Comparison of ENCODE assay signal across 14 cellular contexts in genomic region chr2:55097083-55097461, GRCh38. TPM values are rescaled to one million over a fixed set of nuclear protein-coding genes. Genes with fewer than 3 reads are reported as not detected.
DNase-seq lines count a peak whose midpoint lies in the region; ATAC-seq and TF ChIP-seq lines count a peak whose summit lies in the region.
"Had no signal": no experiment of that assay in that cellular context is flagged by ENCODE, and none has a peak within 500 bp of the region (broad histone marks: within the 10 kb centered on the region; RNA-seq: fewer than 3 reads in every experiment).

No MANE protein-coding gene starts in this region.

- H3K4me3 ChIP-seq in muscle layer of colon (ENCODE audit: low read depth in 1 of 2, low read length in 2 of 2), result no peak overlapping the region
- H3K4me3 ChIP-seq in thoracic aorta, result no peak overlapping the region
- no peak overlapping the region for H3K4me3 ChIP-seq in endodermal cell (ENCODE audit: low read length)

- no peaks in the 10 kb centered on the region for H3K27me3 ChIP-seq in muscle layer of colon (ENCODE audit: control insufficient read depth in 1 of 2, insufficient read depth in 2 of 2, low read length in 2 of 2)
- H3K27me3 ChIP-seq in thoracic aorta (replicated peaks; ENCODE audit: insufficient read depth), result no peaks in the 10 kb centered on the region
- no peaks in the 10 kb centered on the region for H3K27me3 ChIP-seq in endodermal cell (ENCODE audit: control insufficient read depth, insufficient read depth, low read length, poor library complexity, severe bottlenecking)

- no peaks in the 10 kb centered on the region for H3K9me3 Mint-ChIP-seq in endodermal cell
- H3K9me3 Mint-ChIP-seq: activated B cell treated with CpG ODN at 0.5 μM for 24 hours; CD4-positive, alpha-beta T cell had no signal

- no peaks in the 10 kb centered on the region for H3K36me3 Mint-ChIP-seq in endodermal cell (ENCODE audit: low read depth)

- TF ChIP-seq CTCF in thoracic aorta (IDR thresholded peaks at IDR 0.05) (no peak), endodermal cell (conservative IDR thresholded peaks at IDR 0.05) (no peak)

- ATAC-seq in thoracic aorta (ENCODE audit: insufficient number of reproducible peaks, low FRiP score, low read depth) (no peak), GM21576 (IDR thresholded peaks at IDR 0.05; ENCODE audit: unreplicated experiment) (no peak)
- ATAC-seq: activated CD8-positive, alpha-beta memory T cell treated with anti-CD3 and anti-CD28 coated beads, Interleukin-2, amount 10 ng/mL, durations not matched to agents 7 days and 5 days; esophagus mucosa had no signal

- no peaks in the 10 kb centered on the region for H3K27me3 Mint-ChIP-seq in endodermal cell (ENCODE audit: insufficient read depth)
- H3K27me3 Mint-ChIP-seq: activated B cell treated with CpG ODN at 0.5 μM for 24 hours; activated CD8-positive, alpha-beta memory T cell treated with anti-CD3 and anti-CD28 coated beads, Interleukin-2, amount 10 ng/mL, durations not matched to agents 7 days and 5 days; CD4-positive, alpha-beta T cell had no signal

- peak; percentile 30 for DNase-seq in M059J (ENCODE audit: low read depth)
- DNase-seq in caudate nucleus (lab: John Stamatoyannopoulos, UW), result no peak
- no peak for DNase-seq in thoracic aorta (ENCODE audit: low spot score)
- no peak for DNase-seq in ACHN
- no peak for DNase-seq in endodermal cell
- DNase-seq: activated B cell treated with CpG ODN at 0.5 μM for 24 hours; activated CD8-positive, alpha-beta memory T cell treated with anti-CD3 and anti-CD28 coated beads, Interleukin-2, amount 10 ng/mL, durations not matched to agents 7 days and 5 days; activated naive CD4-positive, alpha-beta T cell treated with Interleukin-2 at 50 U/mL for 16 hours; CD4-positive, alpha-beta T cell; GDM1; occipital lobe had no signal

- WGBS in endodermal cell (ENCODE audit: insufficient coverage in 1 of 2, insufficient read length in 1 of 2), 2 experiments, result 86 to 98% methylated on average over 1 of the region's 1 CpG

- peak overlapping the region; percentile 52 for H3K27ac ChIP-seq in caudate nucleus (ENCODE audit: low read depth, low read length)
- H3K27ac ChIP-seq in muscle layer of colon (ENCODE audit: low read depth, low read length), result peak overlapping the region; percentile 66
- peak overlapping the region; percentile 62 to 65 for H3K27ac ChIP-seq in thoracic aorta
- no peak overlapping the region for H3K27ac ChIP-seq in endodermal cell (ENCODE audit: low read depth, low read length)

- H3K4me1 ChIP-seq in muscle layer of colon (ENCODE audit: insufficient read depth, low read length), result peaks cover 43% of the 10 kb centered on the region
- H3K4me1 ChIP-seq in thoracic aorta (ENCODE audit: control insufficient read depth in 1 of 2, low read depth in 2 of 2), result peaks cover 35 to 57% of the 10 kb centered on the region in 2 donors
- peaks cover 4% of the 10 kb centered on the region for H3K4me1 ChIP-seq in endodermal cell (ENCODE audit: control insufficient read depth, insufficient read depth, low read length)

- H3K9ac ChIP-seq in muscle layer of colon (ENCODE audit: low read length), result no peak overlapping the region
- H3K9ac ChIP-seq in endodermal cell (ENCODE audit: extremely low read depth, low read length, poor library complexity, severe bottlenecking), result no peak overlapping the region

- peaks cover 8% of the 10 kb centered on the region for H3K4me1 Mint-ChIP-seq in endodermal cell

- no peak overlapping the region for H3K4me3 Mint-ChIP-seq in endodermal cell
- H3K4me3 Mint-ChIP-seq: activated B cell treated with CpG ODN at 0.5 μM for 24 hours; activated CD8-positive, alpha-beta memory T cell treated with anti-CD3 and anti-CD28 coated beads, Interleukin-2, amount 10 ng/mL, durations not matched to agents 7 days and 5 days; CD4-positive, alpha-beta T cell had no signal

- in situ Hi-C loops in ACHN (cut with HindIII; ENCODE audit: low pct_ligation_motif_present, low pct_unique_long_range_greater_than_20kb, low sequenced_read_pairs), result no loop called here

- H3K27ac Mint-ChIP-seq in endodermal cell, result no peak overlapping the region
- H3K27ac Mint-ChIP-seq: activated B cell treated with CpG ODN at 0.5 μM for 24 hours; activated CD8-positive, alpha-beta memory T cell treated with anti-CD3 and anti-CD28 coated beads, Interleukin-2, amount 10 ng/mL, durations not matched to agents 7 days and 5 days; CD4-positive, alpha-beta T cell had no signal

- H3K36me3 ChIP-seq in muscle layer of colon (ENCODE audit: insufficient read depth, low read length) (no peaks in the 10 kb centered on the region), thoracic aorta (no peaks in the 10 kb centered on the region), endodermal cell (ENCODE audit: control insufficient read depth, insufficient read depth, low read length) (no peaks in the 10 kb centered on the region)

- no peaks in the 10 kb centered on the region for H3K9me3 ChIP-seq in muscle layer of colon (ENCODE audit: low read length)
- H3K9me3 ChIP-seq in thoracic aorta, result no peaks in the 10 kb centered on the region
- H3K9me3 ChIP-seq in endodermal cell (ENCODE audit: control insufficient read depth, low read length), result no peaks in the 10 kb centered on the region

RNA-seq across cellular contexts. Expression of gene RTN4, which starts 46.8 kb away (rescaled TPM):
- 198 and 249 TPM in 2 replicates for total RNA-seq in M059J (2014; rRNA removed; shearing (Covaris generic))
- total RNA-seq in thoracic aorta (100 to 1,000 TPM; 253 to 331 TPM), endodermal cell (100 to 1,000 TPM; 180 to 225 TPM)
- polyA plus RNA-seq in endodermal cell (2013, experiment 1 of 2), result 248 TPM
- 241 TPM for polyA plus RNA-seq in endodermal cell (2013, experiment 2 of 2)
